Comparison of ENCODE assay signal across 27 cellular contexts in genomic region chr3:62761711-62762110, GRCh38.
"Had no signal": no experiment of that assay in that cellular context is flagged by ENCODE, and none has a peak within 500 bp of the region (broad histone marks: within the 10 kb centered on the region; RNA-seq: fewer than 3 reads in every experiment).

No MANE protein-coding gene starts in this region.

- H3K27me3 Mint-ChIP-seq: natural killer cell treated with Interleukin-12 subunit alpha and Interleukin-12 subunit beta and Interleukin-15 and Interleukin-18, amount 100 ng/mL, for 72 hours; stimulated activated naive B cell treated with anti-CD40 and anti-IgM and Interleukin-4, amounts not matched to agents 10 μg/mL and 1 μg/mL and 100 μg/mL, for 72 hours; stimulated activated naive CD8-positive, alpha-beta T cell treated with anti-CD3 and anti-CD28 coated beads, Interleukin-15, Interleukin-2, amounts not matched to agents 100 ng/mL and 50 ng/mL, for 24 hours had no signal

- H3K4me3 Mint-ChIP-seq: natural killer cell treated with Interleukin-12 subunit alpha and Interleukin-12 subunit beta and Interleukin-15 and Interleukin-18, amount 100 ng/mL, for 72 hours; nephron progenitor cell; neural crest cell; stimulated activated effector memory CD8-positive, alpha-beta T cell treated with anti-CD3 and anti-CD28 coated beads, Interleukin-12 subunit alpha, Interleukin-12 subunit beta, amount 100 ng/mL, for 72 hours; stimulated activated naive B cell treated with anti-CD40 and anti-IgM and Interleukin-4, amounts not matched to agents 10 μg/mL and 1 μg/mL and 100 μg/mL, for 72 hours; stimulated activated naive CD8-positive, alpha-beta T cell treated with anti-CD3 and anti-CD28 coated beads, Interleukin-15, Interleukin-2, amounts not matched to agents 100 ng/mL and 50 ng/mL, for 24 hours had no signal

- H3K36me3 ChIP-seq: neutrophil, pancreas, right lobe of liver, sigmoid colon, stomach, thoracic aorta, thyroid gland, tibial nerve, upper lobe of left lung, vagina had no signal

- H3K27ac Mint-ChIP-seq: natural killer cell treated with Interleukin-12 subunit alpha and Interleukin-12 subunit beta and Interleukin-15 and Interleukin-18, amount 100 ng/mL, for 72 hours; nephron progenitor cell; stimulated activated effector memory CD8-positive, alpha-beta T cell treated with anti-CD3 and anti-CD28 coated beads, Interleukin-12 subunit alpha, Interleukin-12 subunit beta, amount 100 ng/mL, for 72 hours; stimulated activated naive B cell treated with anti-CD40 and anti-IgM and Interleukin-4, amounts not matched to agents 10 μg/mL and 1 μg/mL and 100 μg/mL, for 72 hours; stimulated activated naive CD8-positive, alpha-beta T cell treated with anti-CD3 and anti-CD28 coated beads, Interleukin-15, Interleukin-2, amounts not matched to agents 100 ng/mL and 50 ng/mL, for 24 hours had no signal

- H3K27me3 ChIP-seq: neutrophil, pancreas, right lobe of liver, sigmoid colon, stomach, thyroid gland, tibial nerve, upper lobe of left lung, vagina had no signal

- H3K9me3 Mint-ChIP-seq: nephron progenitor cell, neural crest cell had no signal

- H3K4me1 ChIP-seq: pancreas, psoas muscle, right lobe of liver, sigmoid colon, stomach, thyroid gland, tibial nerve, upper lobe of left lung, vagina had no signal

- H3K4me3 ChIP-seq: pancreas, psoas muscle, right lobe of liver, sigmoid colon, stomach, thoracic aorta, thyroid gland, tibial nerve, upper lobe of left lung, vagina had no signal

- DNase-seq: nephron progenitor cell; nucleus accumbens; pancreas; psoas muscle; right cardiac atrium; right lobe of liver; sigmoid colon; small intestine; stimulated activated CD4-positive, alpha-beta T cell treated with anti-CD3 and anti-CD28 coated beads, Interleukin-15, amount 100 ng/mL, for 24 hours; stimulated activated CD4-positive, alpha-beta T cell treated with anti-CD3 and anti-CD28 coated beads, Interleukin-2, amount 100 ng/mL, for 24 hours; stimulated activated CD4-positive, alpha-beta T cell treated with anti-CD3 and anti-CD28 coated beads, Interleukin-2, amount 100 ng/mL, for 48 hours; stimulated activated CD4-positive, alpha-beta T cell treated with anti-CD3 and anti-CD28 coated beads, Interleukin-4, amount 100 ng/mL, for 24 hours; stimulated activated naive B cell treated with anti-CD40 and anti-IgM and Interleukin-4, amounts not matched to agents 10 μg/mL and 1 μg/mL and 100 μg/mL, for 72 hours; stimulated activated naive CD4-positive, alpha-beta T cell treated with Interleukin-2 at 50 U/mL for 16 hours; stomach; thyroid gland; trophoblast cell; upper lobe of left lung had no signal

- H3K27ac ChIP-seq: neutrophil, pancreas, psoas muscle, right lobe of liver, sigmoid colon, stomach, thoracic aorta, thyroid gland, tibial nerve, upper lobe of left lung, vagina had no signal

- H3K4me1 Mint-ChIP-seq: nephron progenitor cell; neural crest cell; stimulated activated effector memory CD8-positive, alpha-beta T cell treated with anti-CD3 and anti-CD28 coated beads, Interleukin-12 subunit alpha, Interleukin-12 subunit beta, amount 100 ng/mL, for 72 hours; stimulated activated naive B cell treated with anti-CD40 and anti-IgM and Interleukin-4, amounts not matched to agents 10 μg/mL and 1 μg/mL and 100 μg/mL, for 72 hours had no signal

- FAIRE-seq: pancreas, small intestine, urothelium cell line had no signal

- H3K9me3 ChIP-seq: neutrophil, pancreas, psoas muscle, right lobe of liver, sigmoid colon, stomach, thoracic aorta, thyroid gland, tibial nerve, upper lobe of left lung, vagina had no signal

- H3K36me3 Mint-ChIP-seq: natural killer cell treated with Interleukin-12 subunit alpha and Interleukin-12 subunit beta and Interleukin-15 and Interleukin-18, amount 100 ng/mL, for 72 hours; stimulated activated effector memory CD8-positive, alpha-beta T cell treated with anti-CD3 and anti-CD28 coated beads, Interleukin-12 subunit alpha, Interleukin-12 subunit beta, amount 100 ng/mL, for 72 hours; stimulated activated naive B cell treated with anti-CD40 and anti-IgM and Interleukin-4, amounts not matched to agents 10 μg/mL and 1 μg/mL and 100 μg/mL, for 72 hours had no signal

- ATAC-seq: natural killer cell treated with Interleukin-12 subunit alpha and Interleukin-12 subunit beta and Interleukin-15 and Interleukin-18, amount 100 ng/mL, for 72 hours; pancreas; psoas muscle; right cardiac atrium; right lobe of liver; stimulated activated effector memory CD8-positive, alpha-beta T cell treated with anti-CD3 and anti-CD28 coated beads, Interleukin-12 subunit alpha, Interleukin-12 subunit beta, amount 100 ng/mL, for 72 hours; stimulated activated naive B cell treated with anti-CD40 and anti-IgM and Interleukin-4, amounts not matched to agents 10 μg/mL and 1 μg/mL and 100 μg/mL, for 72 hours had no signal
